In genomic region chr10:121927841-121928527, GRCh38 we compare ENCODE assay signal across 1 cellular context.
A peak's percentile ranks its signal among the peaks of the same experiment; 100 is the strongest.
TF ChIP-seq lines count a peak whose summit lies in the region.

TSS of gene ATE1 (minus strand) at chr10:121928031. CDS start at chr10:121927949, 82 bp downstream.

TF ChIP-seq in K562, 482 proteins besides CTCF, POLR2A, EP300 and RAD21 (continued from another document and continues in another):
- TF ChIP-seq ZBTB40 (IDR thresholded peaks at IDR 0.05) (peak; percentile 88), ZBTB40 (CRISPR knock-in tag; IDR thresholded peaks at IDR 0.05) (no peak), ZC3H11A (IDR thresholded peaks at IDR 0.05; ENCODE audit: low read depth, low read length) (no peak), LCOR (CRISPR knock-in tag; IDR thresholded peaks at IDR 0.05) (no peak), ZNF707 (CRISPR knock-in tag; conservative IDR thresholded peaks at IDR 0.05) (no peak), HNRNPK (IDR thresholded peaks at IDR 0.05; ENCODE audit: low read depth, low read length, poor library complexity, severe bottlenecking) (peak; percentile 21), MCM2 (IDR thresholded peaks at IDR 0.05; ENCODE audit: low read depth) (no peak), ZNF518B (CRISPR knock-in tag; IDR thresholded peaks at IDR 0.05) (no peak), ARNT (IDR thresholded peaks at IDR 0.05) (no peak), ZKSCAN3 (CRISPR knock-in tag; IDR thresholded peaks at IDR 0.05) (no peak), HDAC3 (IDR thresholded peaks at IDR 0.05; ENCODE audit: borderline replicate concordance, partially characterized antibody) (no peak), ZNF274 (IDR thresholded peaks at IDR 0.05; ENCODE audit: borderline replicate concordance, low read depth, low read length) (no peak), FOSL1 (tag; conservative IDR thresholded peaks at IDR 0.05) (peak; percentile 25; the same call in 1 of the 2 replicates), HLTF (IDR thresholded peaks at IDR 0.05) (no peak), ZNF583 (CRISPR knock-in tag; IDR thresholded peaks at IDR 0.05) (no peak), ZC3H4 (CRISPR knock-in tag; IDR thresholded peaks at IDR 0.05; ENCODE audit: borderline replicate concordance) (no peak), XRCC4 (IDR thresholded peaks at IDR 0.05; ENCODE audit: extremely low read depth, insufficient read depth, insufficient read length) (no peak), USF2 (CRISPR knock-in tag; IDR thresholded peaks at IDR 0.05) (no peak)
- TF ChIP-seq, protein P1, sequence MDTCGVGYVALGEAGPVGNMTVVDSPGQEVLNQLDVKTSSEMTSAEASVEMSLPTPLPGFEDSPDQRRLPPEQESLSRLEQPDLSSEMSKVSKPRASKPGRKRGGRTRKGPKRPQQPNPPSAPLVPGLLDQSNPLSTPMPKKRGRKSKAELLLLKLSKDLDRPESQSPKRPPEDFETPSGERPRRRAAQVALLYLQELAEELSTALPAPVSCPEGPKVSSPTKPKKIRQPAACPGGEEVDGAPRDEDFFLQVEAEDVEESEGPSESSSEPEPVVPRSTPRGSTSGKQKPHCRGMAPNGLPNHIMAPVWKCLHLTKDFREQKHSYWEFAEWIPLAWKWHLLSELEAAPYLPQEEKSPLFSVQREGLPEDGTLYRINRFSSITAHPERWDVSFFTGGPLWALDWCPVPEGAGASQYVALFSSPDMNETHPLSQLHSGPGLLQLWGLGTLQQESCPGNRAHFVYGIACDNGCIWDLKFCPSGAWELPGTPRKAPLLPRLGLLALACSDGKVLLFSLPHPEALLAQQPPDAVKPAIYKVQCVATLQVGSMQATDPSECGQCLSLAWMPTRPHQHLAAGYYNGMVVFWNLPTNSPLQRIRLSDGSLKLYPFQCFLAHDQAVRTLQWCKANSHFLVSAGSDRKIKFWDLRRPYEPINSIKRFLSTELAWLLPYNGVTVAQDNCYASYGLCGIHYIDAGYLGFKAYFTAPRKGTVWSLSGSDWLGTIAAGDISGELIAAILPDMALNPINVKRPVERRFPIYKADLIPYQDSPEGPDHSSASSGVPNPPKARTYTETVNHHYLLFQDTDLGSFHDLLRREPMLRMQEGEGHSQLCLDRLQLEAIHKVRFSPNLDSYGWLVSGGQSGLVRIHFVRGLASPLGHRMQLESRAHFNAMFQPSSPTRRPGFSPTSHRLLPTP (IDR thresholded peaks at IDR 0.05; ENCODE audit: borderline replicate concordance, extremely low read depth, insufficient read length), result no peak
- TF ChIP-seq, protein P2, sequence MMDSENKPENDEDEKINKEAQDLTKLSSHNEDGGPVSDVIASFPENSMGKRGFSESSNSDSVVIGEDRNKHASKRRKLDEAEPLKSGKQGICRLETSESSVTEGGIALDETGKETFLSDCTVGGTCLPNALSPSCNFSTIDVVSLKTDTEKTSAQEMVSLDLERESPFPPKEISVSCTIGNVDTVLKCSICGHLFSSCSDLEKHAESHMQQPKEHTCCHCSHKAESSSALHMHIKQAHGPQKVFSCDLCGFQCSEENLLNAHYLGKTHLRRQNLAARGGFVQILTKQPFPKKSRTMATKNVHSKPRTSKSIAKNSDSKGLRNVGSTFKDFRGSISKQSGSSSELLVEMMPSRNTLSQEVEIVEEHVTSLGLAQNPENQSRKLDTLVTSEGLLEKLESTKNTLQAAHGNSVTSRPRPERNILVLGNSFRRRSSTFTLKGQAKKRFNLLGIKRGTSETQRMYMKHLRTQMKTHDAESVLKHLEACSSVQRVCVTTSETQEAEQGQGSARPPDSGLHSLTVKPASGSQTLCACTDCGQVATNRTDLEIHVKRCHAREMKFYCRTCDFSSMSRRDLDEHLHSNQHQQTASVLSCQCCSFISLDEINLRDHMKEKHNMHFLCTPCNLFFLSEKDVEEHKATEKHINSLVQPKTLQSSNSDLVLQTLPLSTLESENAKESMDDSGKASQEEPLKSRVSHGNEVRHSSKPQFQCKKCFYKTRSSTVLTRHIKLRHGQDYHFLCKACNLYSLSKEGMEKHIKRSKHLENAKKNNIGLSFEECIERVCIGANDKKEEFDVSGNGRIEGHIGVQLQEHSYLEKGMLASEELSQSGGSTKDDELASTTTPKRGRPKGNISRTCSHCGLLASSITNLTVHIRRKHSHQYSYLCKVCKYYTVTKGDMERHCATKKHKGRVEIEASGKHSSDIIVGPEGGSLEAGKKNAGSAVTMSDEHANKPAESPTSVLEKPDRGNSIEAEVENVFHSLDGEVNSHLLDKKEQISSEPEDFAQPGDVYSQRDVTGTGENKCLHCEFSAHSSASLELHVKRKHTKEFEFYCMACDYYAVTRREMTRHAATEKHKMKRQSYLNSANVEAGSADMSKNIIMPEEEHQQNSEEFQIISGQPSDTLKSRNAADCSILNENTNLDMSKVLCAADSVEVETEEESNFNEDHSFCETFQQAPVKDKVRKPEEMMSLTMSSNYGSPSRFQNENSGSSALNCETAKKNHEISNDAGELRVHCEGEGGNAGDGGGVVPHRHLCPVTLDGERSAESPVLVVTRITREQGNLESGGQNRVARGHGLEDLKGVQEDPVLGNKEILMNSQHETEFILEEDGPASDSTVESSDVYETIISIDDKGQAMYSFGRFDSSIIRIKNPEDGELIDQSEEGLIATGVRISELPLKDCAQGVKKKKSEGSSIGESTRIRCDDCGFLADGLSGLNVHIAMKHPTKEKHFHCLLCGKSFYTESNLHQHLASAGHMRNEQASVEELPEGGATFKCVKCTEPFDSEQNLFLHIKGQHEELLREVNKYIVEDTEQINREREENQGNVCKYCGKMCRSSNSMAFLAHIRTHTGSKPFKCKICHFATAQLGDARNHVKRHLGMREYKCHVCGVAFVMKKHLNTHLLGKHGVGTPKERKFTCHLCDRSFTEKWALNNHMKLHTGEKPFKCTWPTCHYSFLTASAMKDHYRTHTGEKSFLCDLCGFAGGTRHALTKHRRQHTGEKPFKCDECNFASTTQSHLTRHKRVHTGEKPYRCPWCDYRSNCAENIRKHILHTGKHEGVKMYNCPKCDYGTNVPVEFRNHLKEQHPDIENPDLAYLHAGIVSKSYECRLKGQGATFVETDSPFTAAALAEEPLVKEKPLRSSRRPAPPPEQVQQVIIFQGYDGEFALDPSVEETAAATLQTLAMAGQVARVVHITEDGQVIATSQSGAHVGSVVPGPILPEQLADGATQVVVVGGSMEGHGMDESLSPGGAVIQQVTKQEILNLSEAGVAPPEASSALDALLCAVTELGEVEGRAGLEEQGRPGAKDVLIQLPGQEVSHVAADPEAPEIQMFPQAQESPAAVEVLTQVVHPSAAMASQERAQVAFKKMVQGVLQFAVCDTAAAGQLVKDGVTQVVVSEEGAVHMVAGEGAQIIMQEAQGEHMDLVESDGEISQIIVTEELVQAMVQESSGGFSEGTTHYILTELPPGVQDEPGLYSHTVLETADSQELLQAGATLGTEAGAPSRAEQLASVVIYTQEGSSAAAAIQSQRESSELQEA (IDR thresholded peaks at IDR 0.05; ENCODE audit: low read depth), result no peak
- TF ChIP-seq, protein P3, sequence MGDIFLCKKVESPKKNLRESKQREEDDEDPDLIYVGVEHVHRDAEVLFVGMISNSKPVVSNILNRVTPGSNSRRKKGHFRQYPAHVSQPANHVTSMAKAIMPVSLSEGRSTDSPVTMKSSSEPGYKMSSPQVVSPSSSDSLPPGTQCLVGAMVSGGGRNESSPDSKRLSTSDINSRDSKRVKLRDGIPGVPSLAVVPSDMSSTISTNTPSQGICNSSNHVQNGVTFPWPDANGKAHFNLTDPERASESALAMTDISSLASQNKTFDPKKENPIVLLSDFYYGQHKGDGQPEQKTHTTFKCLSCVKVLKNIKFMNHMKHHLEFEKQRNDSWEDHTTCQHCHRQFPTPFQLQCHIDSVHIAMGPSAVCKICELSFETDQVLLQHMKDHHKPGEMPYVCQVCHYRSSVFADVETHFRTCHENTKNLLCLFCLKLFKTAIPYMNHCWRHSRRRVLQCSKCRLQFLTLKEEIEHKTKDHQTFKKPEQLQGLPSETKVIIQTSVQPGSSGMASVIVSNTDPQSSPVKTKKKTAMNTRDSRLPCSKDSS (IDR thresholded peaks at IDR 0.05; ENCODE audit: low read depth, partially characterized antibody), result no peak
- TF ChIP-seq, protein P4, sequence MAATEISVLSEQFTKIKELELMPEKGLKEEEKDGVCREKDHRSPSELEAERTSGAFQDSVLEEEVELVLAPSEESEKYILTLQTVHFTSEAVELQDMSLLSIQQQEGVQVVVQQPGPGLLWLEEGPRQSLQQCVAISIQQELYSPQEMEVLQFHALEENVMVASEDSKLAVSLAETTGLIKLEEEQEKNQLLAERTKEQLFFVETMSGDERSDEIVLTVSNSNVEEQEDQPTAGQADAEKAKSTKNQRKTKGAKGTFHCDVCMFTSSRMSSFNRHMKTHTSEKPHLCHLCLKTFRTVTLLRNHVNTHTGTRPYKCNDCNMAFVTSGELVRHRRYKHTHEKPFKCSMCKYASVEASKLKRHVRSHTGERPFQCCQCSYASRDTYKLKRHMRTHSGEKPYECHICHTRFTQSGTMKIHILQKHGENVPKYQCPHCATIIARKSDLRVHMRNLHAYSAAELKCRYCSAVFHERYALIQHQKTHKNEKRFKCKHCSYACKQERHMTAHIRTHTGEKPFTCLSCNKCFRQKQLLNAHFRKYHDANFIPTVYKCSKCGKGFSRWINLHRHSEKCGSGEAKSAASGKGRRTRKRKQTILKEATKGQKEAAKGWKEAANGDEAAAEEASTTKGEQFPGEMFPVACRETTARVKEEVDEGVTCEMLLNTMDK (IDR thresholded peaks at IDR 0.05; ENCODE audit: borderline replicate concordance, insufficient read depth, low read depth, low read length, poor library complexity, severe bottlenecking), result peak; percentile 74
